In the genomic region with DNA sequence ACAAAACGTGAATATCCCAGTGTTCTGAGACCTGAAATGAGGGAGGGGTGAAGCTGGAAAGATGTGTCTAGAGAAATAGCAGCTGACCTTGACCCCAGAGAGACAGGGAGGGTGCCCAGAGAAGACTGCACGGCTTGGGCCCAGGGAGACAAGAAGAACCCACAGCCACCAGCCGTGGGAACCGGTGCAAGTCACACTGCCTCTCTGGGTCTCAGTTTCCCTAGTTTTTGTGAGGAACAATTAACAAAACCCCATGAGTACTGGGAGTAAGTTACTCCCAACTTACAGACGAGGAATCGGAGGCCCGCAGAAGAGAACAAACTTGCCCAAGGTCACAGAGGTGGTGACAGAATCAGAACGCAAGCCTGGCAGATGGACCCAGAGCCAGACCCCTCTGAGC, we compare ENCODE assay signal across 19 cellular contexts. TPM values are rescaled to one million over a fixed set of nuclear protein-coding genes. Genes with fewer than 3 reads are reported as not detected.
"Had no signal": no experiment of that assay in that cellular context is flagged by ENCODE, and none has a peak within 500 bp of the region (broad histone marks: within the 10 kb centered on the region; RNA-seq: fewer than 3 reads in every experiment).

No MANE protein-coding gene starts in this region.

- H3K27ac ChIP-seq: body of pancreas had no signal

- ATAC-seq: activated T-cell treated with anti-CD3 and anti-CD28 coated beads, Interleukin-2, amount 50 U/mL, for 72 hours; body of pancreas; sciatic nerve; T-cell had no signal

- H3K4me3 ChIP-seq: body of pancreas had no signal

- DNase-seq: activated CD4-positive, alpha-beta T cell treated with anti-CD3 and anti-CD28 coated beads, Interleukin-2, amount 10 ng/mL, durations not matched to agents 7 days and 5 days; activated CD8-positive, alpha-beta memory T cell treated with anti-CD3 and anti-CD28 coated beads, Interleukin-2, amount 50 U/mL, for 48 hours; activated gamma-delta T cell; activated T-cell treated with anti-CD3 and anti-CD28 coated beads, Interleukin-2, amount 50 U/mL, for 72 hours; amygdala; body of pancreas; cortex of kidney; effector CD4-positive, alpha-beta T cell; hippocampal formation; kidney glomerular epithelial cell; nephron progenitor cell; occipital lobe; stimulated activated CD4-positive, alpha-beta T cell treated with anti-CD3 and anti-CD28 coated beads, Interleukin-1b, Interleukin-23, amount 100 ng/mL, for 48 hours; T-cell; T-helper 9 cell had no signal

- H3K9me3 ChIP-seq: body of pancreas had no signal

- H3K27me3 ChIP-seq: body of pancreas had no signal

RNA-seq across cellular contexts. Expression of gene P2RX3, which starts 32.6 kb away (rescaled TPM):
- total RNA-seq: activated CD4-positive, alpha-beta T cell treated with anti-CD3 and anti-CD28 coated beads, Interleukin-2, amount 10 ng/mL, durations not matched to agents 7 days and 5 days; activated T-cell treated with anti-CD3 and anti-CD28 coated beads, Interleukin-2, amount 50 U/mL, for 72 hours; body of pancreas; fibroblast of lung; lower leg skin; occipital lobe; progenitor cell of endocrine pancreas; sciatic nerve; T-cell had no signal
- polyA plus RNA-seq: fibroblast of lung had no signal
